Comparison of ENCODE assay signal across 22 cellular contexts in the genomic region with DNA sequence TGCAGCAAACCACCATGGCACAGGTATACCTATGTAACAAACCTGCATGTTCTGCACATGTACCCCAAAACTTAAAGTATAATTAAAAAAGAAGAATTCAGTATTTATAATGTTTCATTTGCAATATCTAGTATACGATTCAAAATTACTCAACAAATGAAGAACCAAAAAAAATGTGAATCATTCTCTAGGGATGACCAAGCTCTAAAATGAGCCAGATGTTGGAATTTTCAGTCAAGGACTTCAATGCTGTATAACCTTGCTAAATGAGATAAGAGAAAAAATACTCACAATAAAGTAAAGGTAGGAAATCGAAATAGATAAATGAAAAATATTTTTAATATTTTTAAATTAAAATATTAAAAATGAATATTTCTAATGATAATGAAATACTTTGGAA.
DNase-seq lines count a peak whose midpoint lies in the region; ATAC-seq and TF ChIP-seq lines count a peak whose summit lies in the region.
"Had no signal": no experiment of that assay in that cellular context is flagged by ENCODE, and none has a peak within 500 bp of the region (broad histone marks: within the 10 kb centered on the region; RNA-seq: fewer than 3 reads in every experiment).

No MANE protein-coding gene starts in this region.

- no peak overlapping the region for H3K4me3 Mint-ChIP-seq in MCF 10A (ENCODE audit: unreplicated experiment)
- H3K4me3 Mint-ChIP-seq: CD4-positive, CD25-positive, alpha-beta regulatory T cell; CD8-positive, alpha-beta memory T cell; HFFc6; IgD-negative memory B cell had no signal

- H3K27ac Mint-ChIP-seq in MCF 10A (ENCODE audit: low read depth, unreplicated experiment), result no peak overlapping the region
- H3K27ac Mint-ChIP-seq: CD4-positive, CD25-positive, alpha-beta regulatory T cell; HFFc6; IgD-negative memory B cell had no signal

- no peak for TF ChIP-seq CTCF in AG10803 (conservative IDR thresholded peaks at IDR 0.05; ENCODE audit: low read length)
- no peak for TF ChIP-seq CTCF in MCF 10A (IDR thresholded peaks at IDR 0.05; ENCODE audit: unreplicated experiment)

- H3K4me1 Mint-ChIP-seq in MCF 10A (ENCODE audit: insufficient read depth, unreplicated experiment), result no peaks in the 10 kb centered on the region
- H3K4me1 Mint-ChIP-seq: CD4-positive, CD25-positive, alpha-beta regulatory T cell; CD8-positive, alpha-beta memory T cell had no signal

- intact Hi-C loops in MCF 10A (cut with micrococcal nuclease), result no loop called here

- POLR2A ChIA-PET in MCF 10A (lab: Yijun Ruan, JAX), result interaction anchor here (1.0 kb wide), 1 partner anchor 11 kb away, joined by 5 read pairs; no protein-coding TSS in a partner anchor

- no peaks in the 10 kb centered on the region for H3K36me3 Mint-ChIP-seq in MCF 10A (ENCODE audit: insufficient read depth, unreplicated experiment)
- H3K36me3 Mint-ChIP-seq: CD4-positive, CD25-positive, alpha-beta regulatory T cell; IgD-negative memory B cell had no signal

- CTCF ChIA-PET in MCF 10A (lab: Yijun Ruan, JAX), result no interaction called here

- H3K27me3 Mint-ChIP-seq in MCF 10A (ENCODE audit: insufficient read depth, unreplicated experiment), result no peaks in the 10 kb centered on the region

- H3K9me3 Mint-ChIP-seq in MCF 10A (ENCODE audit: unreplicated experiment), result no peaks in the 10 kb centered on the region

- H3K4me3 ChIP-seq in AG10803 (ENCODE audit: low read length), result no peak overlapping the region

- no TSS peak for BruUV-seq in MCF 10A (replicated peaks; lab: Mats Ljungman, UMichigan)

- ATAC-seq in HG03097 (IDR thresholded peaks at IDR 0.05; ENCODE audit: low FRiP score, unreplicated experiment) (no peak), GM21381 (IDR thresholded peaks at IDR 0.05; ENCODE audit: unreplicated experiment) (no peak)
- ATAC-seq: HCT116, HepG2 had no signal

- DNase-seq in AG10803 (ENCODE audit: low read depth) (peak; percentile 49), HCEC 1CT (peak; percentile 24), fibroblast of peridontal ligament (ENCODE audit: extremely low read depth) (peak; percentile 52), MCF 10A (ENCODE audit: unreplicated experiment) (no peak)
- no peak for DNase-seq in stimulated activated CD4-positive, alpha-beta T cell treated with anti-CD3 and anti-CD28 coated beads, Interleukin-15, amount 100 ng/mL, for 24 hours
- DNase-seq: 8988T; BE2C; C1 segment of cervical spinal cord; CD4-positive, CD25-positive, alpha-beta regulatory T cell; CD8-positive, alpha-beta memory T cell; COR-L47; DMS 273 treated with DMSO at 0.1 percent for 48 hours; DMS53; DND-41; EL; HFFc6; KBM-7 had no signal

Comparison
In these comparisons a context has a peak if more than half of its experiments do, and no peak if none do; other contexts are left out.
1. DNase-seq: peak in AG10803 (single experiment), HCEC 1CT (single experiment) and fibroblast of peridontal ligament (single experiment); none in MCF 10A (single experiment) and stimulated activated CD4-positive, alpha-beta T cell treated with anti-CD3 and anti-CD28 coated beads, Interleukin-15, amount 100 ng/mL, for 24 hours (single experiment).